Comparison of ENCODE assay signal across 1 cellular context in genomic region chr20:53678990-53679596, GRCh38.
A peak's percentile ranks its signal among the peaks of the same experiment; 100 is the strongest.
TF ChIP-seq lines count a peak whose summit lies in the region.

No MANE protein-coding gene starts in this region.

TF ChIP-seq in HepG2, 621 proteins besides CTCF, POLR2A, EP300 and RAD21 (continued from another document):
- TF ChIP-seq ZNF766 (CRISPR knock-in tag; IDR thresholded peaks at IDR 0.05; ENCODE audit: borderline replicate concordance): no peak
- TF ChIP-seq FOXP4 (CRISPR knock-in tag; IDR thresholded peaks at IDR 0.05): peak; percentile 39; the same call in 1 of the 2 replicates
- TF ChIP-seq PAWR (CRISPR knock-in tag; IDR thresholded peaks at IDR 0.05; ENCODE audit: borderline replicate concordance): no peak
- peak; percentile 14 for TF ChIP-seq TEAD3 (CRISPR knock-in tag; optimal IDR thresholded peaks at IDR 0.05; ENCODE audit: borderline replicate concordance)
- no peak for TF ChIP-seq SOX13 (IDR thresholded peaks at IDR 0.05)
- peak in 1 of 2 experiments; percentile 68; a peak in 2 of 4 replicates for TF ChIP-seq SOX13 (CRISPR knock-in tag; conservative IDR thresholded peaks at IDR 0.05 in 1 of 2, IDR thresholded peaks at IDR 0.05 in 1 of 2)
- TF ChIP-seq KAT8 (CRISPR knock-in tag; IDR thresholded peaks at IDR 0.05): no peak
- 0 out of 2 replicates have a peak, but pooled peaks have one; percentile 36 for TF ChIP-seq NCOA2 (CRISPR knock-in tag; IDR thresholded peaks at IDR 0.05)
- no peak for TF ChIP-seq KDM4B (CRISPR knock-in tag; IDR thresholded peaks at IDR 0.05)
- peak; percentile 41; the same call in 1 of the 2 replicates for TF ChIP-seq NR2F6 (IDR thresholded peaks at IDR 0.05)
- peak; percentile 68 for TF ChIP-seq NR2F6 (CRISPR knock-in tag; IDR thresholded peaks at IDR 0.05)
- 0 out of 2 replicates have a peak, but pooled peaks have one; percentile 37 for TF ChIP-seq ZNF343 (CRISPR knock-in tag; IDR thresholded peaks at IDR 0.05)
- TF ChIP-seq CEBPB (IDR thresholded peaks at IDR 0.05; ENCODE audit: borderline replicate concordance, low read depth, low read length): peak; percentile 77
- TF ChIP-seq TFAP4 (IDR thresholded peaks at IDR 0.05; ENCODE audit: borderline replicate concordance, low read depth): peak; percentile 95
- TF ChIP-seq ATF4 (CRISPR knock-in tag; IDR thresholded peaks at IDR 0.05): peak in 1 of 2 experiments; percentile 39; a peak in 1 of 4 replicates
- TF ChIP-seq KLF11 (CRISPR knock-in tag; IDR thresholded peaks at IDR 0.05): peak; percentile 16; the same call in 1 of the 2 replicates
- peak; percentile 69; the same call in 1 of the 2 replicates for TF ChIP-seq GATAD2A (CRISPR knock-in tag; IDR thresholded peaks at IDR 0.05)
- peak; percentile 11; the same call in 1 of the 2 replicates for TF ChIP-seq AHDC1 (CRISPR knock-in tag; IDR thresholded peaks at IDR 0.05; ENCODE audit: borderline replicate concordance)
- peak; percentile 10; the same call in 1 of the 2 replicates for TF ChIP-seq FOXK1 (CRISPR knock-in tag; IDR thresholded peaks at IDR 0.05; ENCODE audit: borderline replicate concordance, low read depth)
- TF ChIP-seq THRA (CRISPR knock-in tag; IDR thresholded peaks at IDR 0.05; ENCODE audit: borderline replicate concordance): 0 out of 2 replicates have a peak, but pooled peaks have one; percentile 10
- TF ChIP-seq SOX5 (CRISPR knock-in tag; IDR thresholded peaks at IDR 0.05; ENCODE audit: borderline replicate concordance): peak; percentile 32; the same call in 1 of the 2 replicates
- TF ChIP-seq HNF4G (IDR thresholded peaks at IDR 0.05; ENCODE audit: borderline replicate concordance, low read depth, low read length): 0 out of 2 replicates have a peak, but pooled peaks have one; percentile 33
- TF ChIP-seq HNF4G (CRISPR knock-in tag; IDR thresholded peaks at IDR 0.05; ENCODE audit: borderline replicate concordance, low read depth): no peak
- peak; percentile 48 for TF ChIP-seq SAP130 (CRISPR knock-in tag; IDR thresholded peaks at IDR 0.05; ENCODE audit: low read depth)
- TF ChIP-seq BCL6 (CRISPR knock-in tag; IDR thresholded peaks at IDR 0.05): 0 out of 2 replicates have a peak, but pooled peaks have one; percentile 11
- TF ChIP-seq ZNF12 (CRISPR knock-in tag; IDR thresholded peaks at IDR 0.05): peak; percentile 83; the same call in 1 of the 2 replicates
- TF ChIP-seq SIN3A (IDR thresholded peaks at IDR 0.05; ENCODE audit: borderline replicate concordance, low read depth, low read length): 0 out of 2 replicates have a peak, but pooled peaks have one; percentile 30
- 0 out of 2 replicates have a peak, but pooled peaks have one; percentile 52 for TF ChIP-seq AFF4 (CRISPR knock-in tag; IDR thresholded peaks at IDR 0.05)
- TF ChIP-seq ZNF235 (CRISPR knock-in tag; IDR thresholded peaks at IDR 0.05; ENCODE audit: borderline replicate concordance): no peak
- TF ChIP-seq SP5 (CRISPR knock-in tag; IDR thresholded peaks at IDR 0.05; ENCODE audit: borderline replicate concordance, low read depth): peak; percentile 40; the same call in 1 of the 2 replicates
- no peak for TF ChIP-seq ZMYM3 (CRISPR knock-in tag; IDR thresholded peaks at IDR 0.05)
- TF ChIP-seq NONO (IDR thresholded peaks at IDR 0.05): no peak
- 0 out of 2 replicates have a peak, but pooled peaks have one; percentile 18 for TF ChIP-seq NONO (CRISPR knock-in tag; conservative IDR thresholded peaks at IDR 0.05)
- no peak for TF ChIP-seq ZHX1 (CRISPR knock-in tag; IDR thresholded peaks at IDR 0.05; ENCODE audit: low read depth)
- no peak for TF ChIP-seq FOXA1 (IDR thresholded peaks at IDR 0.05)
- TF ChIP-seq FOXA1 (CRISPR knock-in tag; IDR thresholded peaks at IDR 0.05): peak; percentile 49; the same call in 1 of the 2 replicates
- no peak for TF ChIP-seq FOXK2 (IDR thresholded peaks at IDR 0.05)
- TF ChIP-seq FOXP1 (IDR thresholded peaks at IDR 0.05): no peak
- peak; percentile 76; the same call in 1 of the 2 replicates for TF ChIP-seq FOXP1 (CRISPR knock-in tag; IDR thresholded peaks at IDR 0.05)
- TF ChIP-seq RARA (CRISPR knock-in tag; IDR thresholded peaks at IDR 0.05): 0 out of 2 replicates have a peak, but pooled peaks have one; percentile 12
- peak; percentile 52; the same call in 1 of the 2 replicates for TF ChIP-seq SMYD3 (CRISPR knock-in tag; IDR thresholded peaks at IDR 0.05)
- TF ChIP-seq MAX (IDR thresholded peaks at IDR 0.05): no peak
- TF ChIP-seq ZBTB7B (CRISPR knock-in tag; IDR thresholded peaks at IDR 0.05): peak; percentile 54; the same call in 1 of the 2 replicates
- peak; percentile 75; the same call in 1 of the 2 replicates for TF ChIP-seq RARG (CRISPR knock-in tag; IDR thresholded peaks at IDR 0.05; ENCODE audit: low read depth)
- peak; percentile 83 for TF ChIP-seq CEBPG (CRISPR knock-in tag; IDR thresholded peaks at IDR 0.05)
TF ChIP-seq in HepG2: peak in this region for 35.
